ENCODE assay signal across 37 cellular contexts in the genomic region with DNA sequence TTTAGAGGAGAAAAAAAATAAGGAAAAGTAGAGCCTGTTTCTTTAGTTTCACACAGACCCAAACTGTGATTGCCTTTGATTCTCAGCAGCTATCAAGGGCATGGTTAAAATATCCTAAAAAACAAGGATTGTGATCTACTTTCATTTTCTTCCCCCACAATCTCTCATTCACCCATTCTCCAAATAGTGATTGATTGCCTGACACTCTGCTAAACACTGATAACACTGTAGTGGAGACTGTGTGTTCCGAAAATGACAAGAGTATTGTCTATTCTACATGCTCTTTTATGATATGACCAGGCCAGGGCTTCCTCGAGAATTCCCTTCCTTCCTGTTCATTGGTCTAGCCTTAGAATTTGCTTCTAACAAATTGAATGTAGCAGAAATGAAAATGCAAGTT. TPM values are rescaled to one million over a fixed set of nuclear protein-coding genes. Genes with fewer than 3 reads are reported as not detected.
"Had no signal": no experiment of that assay in that cellular context is flagged by ENCODE, and none has a peak within 500 bp of the region (broad histone marks: within the 10 kb centered on the region; RNA-seq: fewer than 3 reads in every experiment).

No MANE protein-coding gene starts in this region.

- H3K9me3 Mint-ChIP-seq: activated B cell treated with CpG ODN at 0.5 μM for 24 hours; activated naive CD4-positive, alpha-beta T cell treated with anti-CD3 and anti-CD28 coated beads for 36 hours; activated T-cell treated with anti-CD3 and anti-CD28 coated beads, Interleukin-2, amount 50 U/mL, for 4 hours; T-helper 1 cell treated with Interleukin-12 subunit alpha and Interleukin-12 subunit beta and Interleukin-4 antibody, amounts not matched to agents 30 μg/mL and 1 μg/mL, for 36 hours; T-helper 2 cell treated with Interferon-gamma antibody and Interleukin-4, amounts not matched to agents 5 μg/mL and 100 μg/mL, for 36 hours had no signal

- H3K27ac ChIP-seq: adrenal gland, SJCRH30, SK-N-MC, VCaP had no signal

- H3K4me3 Mint-ChIP-seq: activated B cell treated with CpG ODN at 0.5 μM for 24 hours; activated CD4-positive, alpha-beta memory T cell treated with anti-CD3 and anti-CD28 coated beads for 36 hours; activated naive CD4-positive, alpha-beta T cell treated with anti-CD3 and anti-CD28 coated beads for 36 hours; activated T-cell treated with anti-CD3 and anti-CD28 coated beads, Interleukin-2, amount 50 U/mL, for 4 hours; activated T-helper 1 cell treated with anti-CD3 and anti-CD28 coated beads, Interleukin-12 subunit alpha, Interleukin-12 subunit beta, Interleukin-2, Interleukin-4 antibody, amounts not matched to agents 30 ng/mL and 10 ng/mL and 1 ng/mL, durations not matched to agents 14 hours and 24 hours and 36 hours; brain; T-helper 1 cell treated with Interleukin-12 subunit alpha and Interleukin-12 subunit beta and Interleukin-4 antibody, amounts not matched to agents 30 μg/mL and 1 μg/mL, for 36 hours; T-helper 2 cell treated with Interferon-gamma antibody and Interleukin-4, amounts not matched to agents 5 μg/mL and 100 μg/mL, for 36 hours had no signal

- DNase-seq: activated B cell treated with CpG ODN at 0.5 μM for 24 hours; activated CD4-positive, alpha-beta memory T cell treated with anti-CD3 and anti-CD28 coated beads for 36 hours; activated CD4-positive, alpha-beta T cell treated with anti-CD3 and anti-CD28 coated beads for 4 hours; activated CD4-positive, alpha-beta T cell treated with anti-CD3 and anti-CD28 coated beads, Interleukin-2, amount 50 U/mL, for 1 hour; activated CD4-positive, CD25-positive, alpha-beta regulatory T cell treated with anti-CD3 and anti-CD28 coated beads, Interleukin-2, amount 50 U/mL, for 72 hours; activated CD8-positive, alpha-beta memory T cell treated with anti-CD3 and anti-CD28 coated beads, Interleukin-2, amount 50 U/mL, for 4 hours; activated gamma-delta T cell treated with Interleukin-2 at 50 U/mL for 16 hours; activated naive CD4-positive, alpha-beta T cell treated with anti-CD3 and anti-CD28 coated beads for 36 hours; activated T-cell treated with anti-CD3 and anti-CD28 coated beads for 4 hours; activated T-cell treated with anti-CD3 and anti-CD28 coated beads, Interleukin-2, amount 50 U/mL, for 4 hours; adrenal gland; caudate nucleus; cerebellar nuclear complex; Kasumi-1; KG1; NCI-H1092 treated with DMSO at 0.1 percent for 48 hours; NCI-H146; NCI-H187; NCI-H2029 treated with DMSO at 0.1 percent for 48 hours; NCI-H2107; NCI-H2171; NCI-H510A; NCI-H526; NCI-H82; SHP77; SJCRH30 had no signal

- H3K4me1 Mint-ChIP-seq: brain had no signal

- H3K27ac Mint-ChIP-seq: activated B cell treated with CpG ODN at 0.5 μM for 24 hours; activated CD4-positive, alpha-beta memory T cell treated with anti-CD3 and anti-CD28 coated beads for 36 hours; activated naive CD4-positive, alpha-beta T cell treated with anti-CD3 and anti-CD28 coated beads for 36 hours; activated naive CD4-positive, alpha-beta T cell treated with anti-CD3 and anti-CD28 coated beads, Interleukin-2, amount 50 U/mL, for 72 hours; activated T-helper 1 cell treated with anti-CD3 and anti-CD28 coated beads, Interleukin-12 subunit alpha, Interleukin-12 subunit beta, Interleukin-2, Interleukin-4 antibody, amounts not matched to agents 30 ng/mL and 10 ng/mL and 1 ng/mL, durations not matched to agents 14 hours and 24 hours and 36 hours; brain; T-helper 1 cell treated with Interleukin-12 subunit alpha and Interleukin-12 subunit beta and Interleukin-4 antibody, amounts not matched to agents 30 μg/mL and 1 μg/mL, for 36 hours; T-helper 2 cell treated with Interferon-gamma antibody and Interleukin-4, amounts not matched to agents 5 μg/mL and 100 μg/mL, for 36 hours had no signal

- H3K4me3 ChIP-seq: adrenal gland, SJCRH30, SK-N-MC had no signal

- H3K9me3 ChIP-seq: adrenal gland, SJCRH30 had no signal

- H3K27me3 ChIP-seq: adrenal gland, SJCRH30 had no signal

- FAIRE-seq: bronchial epithelial cell, TTC549 had no signal

- ATAC-seq: activated naive CD4-positive, alpha-beta T cell treated with anti-CD3 and anti-CD28 coated beads, Interleukin-2, amount 50 U/mL, for 72 hours; activated T-cell treated with anti-CD3 and anti-CD28 coated beads, Interleukin-2, amount 50 U/mL, for 4 hours; Panc1 had no signal

- H3K36me3 ChIP-seq: adrenal gland, SJCRH30 had no signal

- H3K4me1 ChIP-seq: adrenal gland, SJCRH30 had no signal

- H3K27me3 Mint-ChIP-seq: brain had no signal

- H3K36me3 Mint-ChIP-seq: activated CD4-positive, alpha-beta memory T cell treated with anti-CD3 and anti-CD28 coated beads for 36 hours; activated naive CD4-positive, alpha-beta T cell treated with anti-CD3 and anti-CD28 coated beads, Interleukin-2, amount 50 U/mL, for 72 hours; brain had no signal

RNA-seq across cellular contexts. Expression of gene NTNG1, which starts 44.1 kb away (rescaled TPM):
- total RNA-seq: activated CD4-positive, alpha-beta memory T cell treated with anti-CD3 and anti-CD28 coated beads for 36 hours; activated naive CD4-positive, alpha-beta T cell treated with anti-CD3 and anti-CD28 coated beads for 36 hours; activated T-cell treated with anti-CD3 and anti-CD28 coated beads, Interleukin-2, amount 50 U/mL, for 4 hours; activated T-helper 1 cell treated with anti-CD3 and anti-CD28 coated beads, Interleukin-12 subunit alpha, Interleukin-12 subunit beta, Interleukin-2, Interleukin-4 antibody, amounts not matched to agents 30 ng/mL and 10 ng/mL and 1 ng/mL, durations not matched to agents 14 hours and 24 hours and 36 hours; RPMI7951; SJCRH30 had no signal
